ENCODE assay signal across 27 cellular contexts in genomic region chr10:96431211-96431970, GRCh38.
"Had no signal": no experiment of that assay in that cellular context is flagged by ENCODE, and none has a peak within 500 bp of the region (broad histone marks: within the 10 kb centered on the region; RNA-seq: fewer than 3 reads in every experiment).

No MANE protein-coding gene starts in this region.

- H3K27me3 ChIP-seq: brain microvascular endothelial cell, cardiac muscle cell had no signal

- H3K27ac ChIP-seq: brain microvascular endothelial cell, cardiac muscle cell had no signal

- H3K27ac Mint-ChIP-seq: activated CD8-positive, alpha-beta T cell treated with anti-CD3 and anti-CD28 coated beads for 36 hours; activated naive CD4-positive, alpha-beta T cell treated with anti-CD3 and anti-CD28 coated beads, Interleukin-2, amount 10 ng/mL, durations not matched to agents 7 days and 5 days; activated naive CD8-positive, alpha-beta T cell treated with anti-CD3 and anti-CD28 coated beads for 36 hours; activated T-cell treated with anti-CD3 and anti-CD28 coated beads, Interleukin-2, amount 50 U/mL, for 72 hours; activated T-helper 2 cell treated with anti-CD3 and anti-CD28 coated beads, Interferon-gamma antibody, Interleukin-2, Interleukin-4, amounts not matched to agents 10 μg/mL and 5 μg/mL and 100 μg/mL, durations not matched to agents 14 hours and 24 hours and 36 hours; T-cell had no signal

- H3K4me3 Mint-ChIP-seq: activated CD8-positive, alpha-beta T cell treated with anti-CD3 and anti-CD28 coated beads for 36 hours; activated naive CD4-positive, alpha-beta T cell treated with anti-CD3 and anti-CD28 coated beads, Interleukin-2, amount 10 ng/mL, durations not matched to agents 7 days and 5 days; activated naive CD8-positive, alpha-beta T cell treated with anti-CD3 and anti-CD28 coated beads for 36 hours; activated T-cell treated with anti-CD3 and anti-CD28 coated beads, Interleukin-2, amount 50 U/mL, for 72 hours; T-cell had no signal

- H3K4me1 Mint-ChIP-seq: activated naive CD4-positive, alpha-beta T cell treated with anti-CD3 and anti-CD28 coated beads, Interleukin-2, amount 10 ng/mL, durations not matched to agents 7 days and 5 days; activated naive CD8-positive, alpha-beta T cell treated with anti-CD3 and anti-CD28 coated beads for 36 hours; T-cell had no signal

- H3K9me3 Mint-ChIP-seq: activated naive CD4-positive, alpha-beta T cell treated with anti-CD3 and anti-CD28 coated beads, Interleukin-2, amount 10 ng/mL, durations not matched to agents 7 days and 5 days; activated T-helper 2 cell treated with anti-CD3 and anti-CD28 coated beads, Interferon-gamma antibody, Interleukin-2, Interleukin-4, amounts not matched to agents 10 μg/mL and 5 μg/mL and 100 μg/mL, durations not matched to agents 14 hours and 24 hours and 36 hours had no signal

- ATAC-seq: activated CD8-positive, alpha-beta T cell treated with anti-CD3 and anti-CD28 coated beads for 36 hours; activated T-cell treated with anti-CD3 and anti-CD28 coated beads, Interleukin-2, amount 50 U/mL, for 72 hours; Panc1; T-cell had no signal

- H3K4me3 ChIP-seq: cardiac muscle cell had no signal

- H3K36me3 ChIP-seq: brain microvascular endothelial cell, cardiac muscle cell had no signal

- DNase-seq: activated CD4-positive, CD25-positive, alpha-beta regulatory T cell; activated CD8-positive, alpha-beta memory T cell treated with anti-CD3 and anti-CD28 coated beads, Interleukin-2, amount 50 U/mL, for 4 hours; activated CD8-positive, alpha-beta T cell treated with anti-CD3 and anti-CD28 coated beads for 36 hours; activated gamma-delta T cell treated with Interleukin-2 at 50 U/mL for 16 hours; activated naive CD4-positive, alpha-beta T cell treated with anti-CD3 and anti-CD28 coated beads, Interleukin-2, amount 10 ng/mL, durations not matched to agents 7 days and 5 days; activated naive CD8-positive, alpha-beta T cell treated with anti-CD3 and anti-CD28 coated beads for 36 hours; activated T-cell treated with anti-CD3 and anti-CD28 coated beads, Interleukin-2, amount 50 U/mL, for 72 hours; brain microvascular endothelial cell; cerebellar nuclear complex; KG1; NCI-H1048; NCI-H146; NCI-H187 treated with DMSO at 0.1 percent for 48 hours; NCI-H2081 treated with DMSO at 0.1 percent for 48 hours; NCI-H2171 treated with DMSO at 0.1 percent for 48 hours; NCI-H226; NCI-H526; NCI-H774; NK-92 treated with Interleukin-12 subunit alpha and Interleukin-12 subunit beta, amount 100 ng/mL, for 24 hours; OCI-M1; SIG-M5; T-cell; T-helper 2 cell; T1000 had no signal

- H3K36me3 Mint-ChIP-seq: activated naive CD4-positive, alpha-beta T cell treated with anti-CD3 and anti-CD28 coated beads, Interleukin-2, amount 10 ng/mL, durations not matched to agents 7 days and 5 days; activated naive CD8-positive, alpha-beta T cell treated with anti-CD3 and anti-CD28 coated beads for 36 hours; T-cell had no signal
